In genomic region chr10:17379151-17379690, GRCh38 we compare ENCODE assay signal across 19 cellular contexts.
DNase-seq lines count a peak whose midpoint lies in the region; ATAC-seq and TF ChIP-seq lines count a peak whose summit lies in the region.
"Had no signal": no experiment of that assay in that cellular context is flagged by ENCODE, and none has a peak within 500 bp of the region (broad histone marks: within the 10 kb centered on the region; RNA-seq: fewer than 3 reads in every experiment).

No MANE protein-coding gene starts in this region.

- H3K9me3 ChIP-seq in HUES6 (ENCODE audit: control insufficient read depth, insufficient read depth, low read depth, low read length) (no peaks in the 10 kb centered on the region), endodermal cell (ENCODE audit: control insufficient read depth, low read length) (peaks cover 21% of the 10 kb centered on the region), HAP-1 (no peaks in the 10 kb centered on the region)
- H3K9me3 ChIP-seq: BLaER1 had no signal

- H3K27me3 ChIP-seq in HUES6 (ENCODE audit: control insufficient read depth, insufficient read depth, low read length) (no peaks in the 10 kb centered on the region), endodermal cell (ENCODE audit: control insufficient read depth, insufficient read depth, low read length, poor library complexity, severe bottlenecking) (no peaks in the 10 kb centered on the region), HAP-1 (ENCODE audit: low read depth) (no peaks in the 10 kb centered on the region)
- H3K27me3 ChIP-seq: BLaER1 had no signal

- H3K27ac ChIP-seq in HUES6 (ENCODE audit: low read depth, low read length) (no peak overlapping the region), endodermal cell (ENCODE audit: low read depth, low read length) (no peak overlapping the region)
- H3K27ac ChIP-seq: 22Rv1, BLaER1, C4-2B had no signal

- no peak overlapping the region for H3K4me3 ChIP-seq in HUES6 (ENCODE audit: low read depth, low read length)
- peak overlapping the region; percentile 38 for H3K4me3 ChIP-seq in endodermal cell (ENCODE audit: low read length)
- no peak overlapping the region for H3K4me3 ChIP-seq in HAP-1
- H3K4me3 ChIP-seq: BLaER1, GM12878 had no signal

- peaks cover 36% of the 10 kb centered on the region for H3K4me1 Mint-ChIP-seq in endodermal cell
- H3K4me1 Mint-ChIP-seq: B cell had no signal

- WGBS in endodermal cell (ENCODE audit: insufficient coverage in 1 of 2, insufficient read length in 1 of 2), 2 experiments = 43 to 61% methylated on average over 3 to 6 of the region's 6 CpGs

- H3K4me3 Mint-ChIP-seq in endodermal cell = peak overlapping the region; percentile 7
- H3K4me3 Mint-ChIP-seq: B cell; CD4-positive, CD25-positive, alpha-beta regulatory T cell; CD8-positive, alpha-beta T cell had no signal

- peaks cover 14% of the 10 kb centered on the region for H3K9me3 Mint-ChIP-seq in endodermal cell
- H3K9me3 Mint-ChIP-seq: CD8-positive, alpha-beta T cell had no signal

- peak overlapping the region; percentile 74 for H3K27ac Mint-ChIP-seq in endodermal cell
- H3K27ac Mint-ChIP-seq: B cell; CD4-positive, CD25-positive, alpha-beta regulatory T cell; CD8-positive, alpha-beta T cell had no signal

- in situ Hi-C loops in HAP-1 (cut with MboI; ENCODE audit: low sequenced_read_pairs) = no loop called here

- H3K9ac ChIP-seq in HUES6 (ENCODE audit: low read length) (peak overlapping the region; percentile 7), endodermal cell (ENCODE audit: extremely low read depth, low read length, poor library complexity, severe bottlenecking) (no peak overlapping the region)
- H3K9ac ChIP-seq: BLaER1 had no signal

- H3K36me3 Mint-ChIP-seq in endodermal cell (ENCODE audit: low read depth) = no peaks in the 10 kb centered on the region
- H3K36me3 Mint-ChIP-seq: CD8-positive, alpha-beta T cell had no signal

- DNase-seq in ELF-1 (ENCODE audit: low read depth, low spot score) = peak; percentile 31
- DNase-seq in endodermal cell = peak; percentile 63
- DNase-seq in HAP-1 (ENCODE audit: low spot score in 2 of 2) = no peak
- no peak for DNase-seq in globus pallidus (ENCODE audit: low spot score)
- DNase-seq: Caco-2; CD4-positive, CD25-positive, alpha-beta regulatory T cell; CD8-positive, alpha-beta T cell; DMS153; DND-41; GDM1; GOT3; HCEC 1CT had no signal

- H3K36me3 ChIP-seq in HUES6 (ENCODE audit: control insufficient read depth, insufficient read depth, low read length) (no peaks in the 10 kb centered on the region), endodermal cell (ENCODE audit: control insufficient read depth, insufficient read depth, low read length) (no peaks in the 10 kb centered on the region), HAP-1 (replicated peaks) (no peaks in the 10 kb centered on the region)
- H3K36me3 ChIP-seq: BLaER1 had no signal

- ATAC-seq in HG03175 (IDR thresholded peaks at IDR 0.05; ENCODE audit: unreplicated experiment) = no peak
- ATAC-seq: CD8-positive, alpha-beta T cell; GM12878 had no signal

- H3K4me1 ChIP-seq in HUES6 (ENCODE audit: control insufficient read depth, insufficient read depth, low read length) (peaks cover 19% of the 10 kb centered on the region), endodermal cell (ENCODE audit: control insufficient read depth, insufficient read depth, low read length) (no peaks in the 10 kb centered on the region), HAP-1 (peaks cover 11% of the 10 kb centered on the region; the same call in 1 of the 2 replicates)
- H3K4me1 ChIP-seq: BLaER1 had no signal

- no peak for TF ChIP-seq CTCF in endodermal cell (conservative IDR thresholded peaks at IDR 0.05)

- H3K27me3 Mint-ChIP-seq in endodermal cell (ENCODE audit: insufficient read depth) = no peaks in the 10 kb centered on the region
- H3K27me3 Mint-ChIP-seq: CD4-positive, CD25-positive, alpha-beta regulatory T cell had no signal

Comparison
In these comparisons a context has a peak if more than half of its experiments do, and no peak if none do; other contexts are left out.
1. DNase-seq: peak in ELF-1 (single experiment) and endodermal cell (single experiment); none in HAP-1 (0 of 2) and globus pallidus (single experiment).